Comparison of ENCODE assay signal across 8 cellular contexts in the genomic region with DNA sequence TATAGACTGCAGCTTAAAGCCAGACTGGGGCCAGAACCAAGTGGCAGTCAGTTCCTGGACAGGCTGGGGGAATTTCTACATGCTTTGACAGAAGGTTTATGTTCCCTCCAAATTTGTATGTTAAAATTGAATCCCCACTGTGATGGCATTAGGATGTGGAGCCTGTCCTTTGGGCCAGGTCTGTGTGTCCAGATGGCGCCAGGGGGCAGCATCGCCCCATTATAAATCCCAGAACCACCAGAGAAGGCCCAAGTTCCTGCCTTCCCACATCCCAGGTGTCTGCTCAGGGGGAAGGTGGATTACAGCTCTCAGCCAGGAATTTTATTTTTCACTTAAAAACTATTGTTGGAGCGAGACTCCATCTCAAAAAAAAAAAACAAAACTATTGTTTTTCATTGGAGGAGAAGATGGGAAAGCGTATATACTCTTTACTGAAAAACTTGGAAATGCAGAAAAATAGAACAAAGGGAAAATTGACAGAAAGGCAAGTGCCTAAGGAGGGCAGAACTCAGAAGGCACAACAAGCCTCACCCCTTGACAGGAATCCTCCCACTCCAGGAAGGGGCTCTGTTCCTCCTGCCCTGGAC. TPM values are rescaled to one million over a fixed set of nuclear protein-coding genes. Genes with fewer than 3 reads are reported as not detected.
DNase-seq lines count a peak whose midpoint lies in the region; ATAC-seq and TF ChIP-seq lines count a peak whose summit lies in the region.

No MANE protein-coding gene starts in this region.

- H3K4me1 ChIP-seq in left ventricle myocardium inferior (peaks cover 3% of the 10 kb centered on the region), gastrocnemius medialis (no peaks in the 10 kb centered on the region)

- TF ChIP-seq CTCF in left ventricle myocardium inferior (IDR thresholded peaks at IDR 0.05; ENCODE audit: borderline replicate concordance): peak; percentile 60
- no peak for TF ChIP-seq CTCF in gastrocnemius medialis (IDR thresholded peaks at IDR 0.05 in 4 of 5, conservative IDR thresholded peaks at IDR 0.05 in 1 of 5)

- intact Hi-C loops in left ventricle myocardium inferior (cut with micrococcal nuclease): no loop called here
- intact Hi-C loops in gastrocnemius medialis (cut with DNase I; ENCODE audit: low total_unique reads): no loop called here

- peak overlapping the region; percentile 77 for H3K27ac Mint-ChIP-seq in activated naive CD8-positive, alpha-beta T cell

- no peaks in the 10 kb centered on the region for H3K9me3 Mint-ChIP-seq in activated naive CD8-positive, alpha-beta T cell (ENCODE audit: low read depth)

- H3K4me3 ChIP-seq in left ventricle myocardium inferior: no peak overlapping the region
- H3K4me3 ChIP-seq in gastrocnemius medialis: no peak overlapping the region

- H3K27me3 Mint-ChIP-seq in activated naive CD8-positive, alpha-beta T cell: no peaks in the 10 kb centered on the region

- H3K27me3 ChIP-seq in left ventricle myocardium inferior (ENCODE audit: low read depth): no peaks in the 10 kb centered on the region
- H3K27me3 ChIP-seq in gastrocnemius medialis: no peaks in the 10 kb centered on the region

- in situ Hi-C loops in gastrocnemius medialis (cut with MboI; ENCODE audit: low sequenced_read_pairs in 4 of 4): loop anchor here in 1 of 4 donors (10.0 kb wide), 1 partner anchor 471 kb away; no protein-coding TSS in a partner anchor

- no peaks in the 10 kb centered on the region for H3K36me3 Mint-ChIP-seq in activated naive CD8-positive, alpha-beta T cell

- TF ChIP-seq POLR2A in gastrocnemius medialis (IDR thresholded peaks at IDR 0.05): no peak

- H3K27ac ChIP-seq in left ventricle myocardium inferior (replicated peaks) (no peak overlapping the region), gastrocnemius medialis (no peak overlapping the region)

- H3K4me3 Mint-ChIP-seq in activated naive CD8-positive, alpha-beta T cell: no peak overlapping the region

- H3K4me1 Mint-ChIP-seq in activated naive CD8-positive, alpha-beta T cell (ENCODE audit: low read depth): peaks cover 11% of the 10 kb centered on the region

- no peaks in the 10 kb centered on the region for H3K9me3 ChIP-seq in left ventricle myocardium inferior (replicated peaks)
- no peaks in the 10 kb centered on the region for H3K9me3 ChIP-seq in gastrocnemius medialis

- no peaks in the 10 kb centered on the region for H3K36me3 ChIP-seq in left ventricle myocardium inferior
- no peaks in the 10 kb centered on the region for H3K36me3 ChIP-seq in gastrocnemius medialis

- peak; percentile 36 to 44 for ATAC-seq in activated CD4-positive, CD25-positive, alpha-beta regulatory T cell treated with anti-CD3 and anti-CD28 coated beads, Interleukin-2, amount 50 U/mL, for 24 hours
- no peak for ATAC-seq in gastrocnemius medialis

- DNase-seq in activated CD4-positive, CD25-positive, alpha-beta regulatory T cell treated with anti-CD3 and anti-CD28 coated beads, Interleukin-2, amount 50 U/mL, for 72 hours: no peak
- peak; percentile 70 for DNase-seq in HuH-7 (ENCODE audit: low spot score)
- peak; percentile 73 for DNase-seq in RPMI7951 (ENCODE audit: low read depth)
- DNase-seq in left ventricle myocardium inferior: peak; percentile 48
- peak in 2 of 3 donors; percentile 60 to 61 for DNase-seq in stimulated activated CD4-positive, alpha-beta T cell treated with anti-CD3 and anti-CD28 coated beads, Interleukin-12 subunit alpha, Interleukin-12 subunit beta, amount 100 ng/mL, for 48 hours (ENCODE audit: low read depth in 2 of 3, low spot score in 1 of 3)
- DNase-seq in gastrocnemius medialis: no peak

RNA-seq across cellular contexts. Expression of a gene that starts 5.0 kb away (rescaled TPM):
- total RNA-seq in RPMI7951 (2014; rRNA removed; shearing (Covaris generic)): not detected in 2 replicates
- total RNA-seq in left ventricle myocardium inferior (not detected), gastrocnemius medialis (not detected)

RNA-seq across cellular contexts. Expression of a gene that starts 8.1 kb away (rescaled TPM):
- total RNA-seq in RPMI7951 (2014; rRNA removed; shearing (Covaris generic)): 4.8 and 6.4 TPM in 2 replicates
- total RNA-seq in left ventricle myocardium inferior (not detected), gastrocnemius medialis (not detected)

RNA-seq across cellular contexts. Expression of a gene that starts 54.0 kb away (rescaled TPM):
- not detected in 2 replicates for total RNA-seq in RPMI7951 (2014; rRNA removed; shearing (Covaris generic))
- total RNA-seq in left ventricle myocardium inferior (2.7 TPM), gastrocnemius medialis (under 1 TPM; 0.29 to 0.71 (median 0.36) TPM)

Comparison
In these comparisons a context has a peak if more than half of its experiments do, and no peak if none do; other contexts are left out.
1. ATAC-seq: peak in activated CD4-positive, CD25-positive, alpha-beta regulatory T cell treated with anti-CD3 and anti-CD28 coated beads, Interleukin-2, amount 50 U/mL, for 24 hours (2 of 2); none in gastrocnemius medialis (0 of 2).
2. DNase-seq: peak in HuH-7 (single experiment), RPMI7951 (single experiment), left ventricle myocardium inferior (single experiment) and stimulated activated CD4-positive, alpha-beta T cell treated with anti-CD3 and anti-CD28 coated beads, Interleukin-12 subunit alpha, Interleukin-12 subunit beta, amount 100 ng/mL, for 48 hours (2 of 3); none in activated CD4-positive, CD25-positive, alpha-beta regulatory T cell treated with anti-CD3 and anti-CD28 coated beads, Interleukin-2, amount 50 U/mL, for 72 hours (single experiment) and gastrocnemius medialis (0 of 2).